9 cellular contexts compared by ENCODE assay signal in the genomic region with DNA sequence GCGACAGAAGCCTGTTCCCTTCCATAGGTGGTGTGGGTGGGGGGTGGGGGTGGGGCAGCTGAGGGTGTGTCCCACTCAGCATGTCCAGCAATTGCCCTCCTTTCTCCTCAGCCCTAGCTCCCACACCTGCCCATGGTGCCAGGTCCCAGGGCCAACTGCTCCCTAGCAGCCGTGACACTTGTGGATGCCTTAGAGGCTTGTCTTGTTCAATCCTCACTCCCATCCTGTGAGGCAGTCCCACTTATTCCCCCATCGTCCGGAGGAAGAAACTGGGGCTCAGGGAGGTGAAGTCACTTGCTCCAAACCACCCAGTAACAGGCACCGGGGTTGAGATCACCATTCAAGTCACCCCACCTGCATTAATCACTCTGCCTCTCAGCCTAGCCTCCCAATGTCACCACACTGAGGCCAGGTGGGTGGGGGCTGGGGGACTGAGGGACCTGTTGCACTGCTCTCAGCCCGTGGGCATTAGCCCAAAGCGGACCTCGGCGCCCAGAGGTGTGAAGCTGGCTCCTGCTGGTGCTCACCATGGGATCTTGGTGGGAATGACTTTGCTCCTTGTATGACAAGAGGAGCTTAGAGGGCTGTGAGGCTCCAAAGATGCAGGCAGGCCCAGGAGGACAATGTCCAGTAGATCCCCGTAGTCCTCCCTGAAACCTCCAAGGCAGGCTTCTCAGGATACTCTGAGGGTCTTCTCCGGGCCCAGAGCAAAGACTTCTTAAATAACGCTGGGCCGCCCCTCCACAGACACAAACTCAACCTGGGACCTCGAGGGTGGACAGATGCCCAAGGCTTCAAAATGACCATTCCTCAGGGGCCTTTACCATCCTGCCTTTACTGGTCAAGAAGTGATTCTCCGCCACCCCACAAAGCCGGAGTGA. TPM values are rescaled to one million over a fixed set of nuclear protein-coding genes. Genes with fewer than 3 reads are reported as not detected.
A peak's percentile ranks its signal among the peaks of the same experiment; 100 is the strongest.
DNase-seq lines count a peak whose midpoint lies in the region; ATAC-seq, FAIRE-seq and TF ChIP-seq lines count a peak whose summit lies in the region.
"Had no signal": no experiment of that assay in that cellular context is flagged by ENCODE, and none has a peak within 500 bp of the region (broad histone marks: within the 10 kb centered on the region; RNA-seq: fewer than 3 reads in every experiment).

No MANE protein-coding gene starts in this region.

- 86 to 90% (median 89%) methylated on average over 16 of the region's 16 CpGs for WGBS in ovary, 3 donors

- dilution Hi-C loops in endothelial cell of umbilical vein (cut with MboI; ENCODE audit: extremely low pct_ligation_motif_present, low sequenced_read_pairs), result no loop called here

- TF ChIP-seq CTCF in Caco-2 (IDR thresholded peaks at IDR 0.05; ENCODE audit: insufficient read depth in 1 of 2, low read depth in 1 of 2, low read length in 1 of 2, severe bottlenecking in 1 of 2, unreplicated experiment in 1 of 2), result no peak
- TF ChIP-seq CTCF in OCI-LY3 (IDR thresholded peaks at IDR 0.05; ENCODE audit: low read depth, low read length), result no peak
- no peak for TF ChIP-seq CTCF in endothelial cell of umbilical vein (IDR thresholded peaks at IDR 0.05; ENCODE audit: extremely low read depth in 1 of 2, insufficient read depth in 1 of 2, low read depth in 1 of 2, low read length in 2 of 2)
- TF ChIP-seq CTCF in ovary (IDR thresholded peaks at IDR 0.05), result no peak

- no peak for ATAC-seq in GM18519 (IDR thresholded peaks at IDR 0.05; ENCODE audit: low FRiP score, unreplicated experiment)
- ATAC-seq: mucosa of descending colon had no signal

- CTCF ChIA-PET in Caco-2 (lab: Charles Lee) (no interaction called here), endothelial cell of umbilical vein (lab: Charles Lee) (interaction anchor here (0.7 to 1.2 kb wide), 3 partner anchors 34 to 59 kb away, joined by 3 to 5 read pairs (median 3); partner anchors contain the start of gene STAB1)

- H3K9me3 ChIP-seq in Caco-2 (no peaks in the 10 kb centered on the region), OCI-LY3 (ENCODE audit: insufficient read depth, low read length) (no peaks in the 10 kb centered on the region), endothelial cell of umbilical vein (replicated peaks; ENCODE audit: control insufficient read depth, insufficient read depth, low read length) (no peaks in the 10 kb centered on the region), ovary (no peaks in the 10 kb centered on the region)
- H3K9me3 ChIP-seq: mucosa of descending colon had no signal

- peaks cover 53% of the 10 kb centered on the region for H3K36me3 Mint-ChIP-seq in Caco-2 (ENCODE audit: insufficient read depth, unreplicated experiment)

- H4K20me1 ChIP-seq in OCI-LY3 (ENCODE audit: insufficient read depth, low read length) (peaks cover 23% of the 10 kb centered on the region), endothelial cell of umbilical vein (replicated peaks; ENCODE audit: control insufficient read depth, extremely low read depth, insufficient read depth, low read length) (no peaks in the 10 kb centered on the region)

- H3K27me3 ChIP-seq in Caco-2 (replicated peaks; ENCODE audit: control insufficient read depth, insufficient read depth, low read length) (no peaks in the 10 kb centered on the region), OCI-LY3 (ENCODE audit: low read depth, low read length) (no peaks in the 10 kb centered on the region), endothelial cell of umbilical vein (ENCODE audit: control insufficient read depth in 2 of 2, insufficient read depth in 2 of 2, low read length in 2 of 2) (no peaks in the 10 kb centered on the region), ovary (no peaks in the 10 kb centered on the region)

- H3K9me1 ChIP-seq in endothelial cell of umbilical vein (replicated peaks; ENCODE audit: control insufficient read depth, extremely low read depth, insufficient read depth, low read length), result no peaks in the 10 kb centered on the region

- TF ChIP-seq POLR2A in endothelial cell of umbilical vein (IDR thresholded peaks at IDR 0.05; ENCODE audit: low read depth, low read length) (no peak), ovary (IDR thresholded peaks at IDR 0.05) (no peak)

- H3K4me2 ChIP-seq in OCI-LY3 (ENCODE audit: low read length), result peak overlapping the region; percentile 83
- H3K4me2 ChIP-seq in endothelial cell of umbilical vein (ENCODE audit: insufficient read depth, low read length), result peak overlapping the region; percentile 79

- POLR2A ChIA-PET in Caco-2 (lab: Charles Lee) (no interaction called here), endothelial cell of umbilical vein (lab: Charles Lee) (interaction anchor here (0.6 kb wide), 1 partner anchor 42 kb away, joined by 3 read pairs; no protein-coding TSS in a partner anchor)

- no peak overlapping the region for H2AFZ ChIP-seq in OCI-LY3 (ENCODE audit: low read depth, low read length)
- H2AFZ ChIP-seq in endothelial cell of umbilical vein (ENCODE audit: low read depth, low read length), result no peak overlapping the region

- H3K27ac ChIP-seq in OCI-LY3 (ENCODE audit: low read length), result no peak overlapping the region
- H3K27ac ChIP-seq in endothelial cell of umbilical vein (ENCODE audit: insufficient read depth, low read depth, low read length), result peak overlapping the region; percentile 92
- H3K27ac ChIP-seq in ovary, result peak overlapping the region in 1 of 2 donors; percentile 7

- H3K9ac ChIP-seq in OCI-LY3 (ENCODE audit: low read length) (peak overlapping the region; percentile 86), endothelial cell of umbilical vein (replicated peaks; ENCODE audit: extremely low read depth, insufficient read depth, low read length) (peak overlapping the region; percentile 95)

- FAIRE-seq in endothelial cell of umbilical vein (lab: Jason Lieb, UNC), result no peak

- H3K9me3 Mint-ChIP-seq in Caco-2 (ENCODE audit: unreplicated experiment), result no peaks in the 10 kb centered on the region

- intact Hi-C loops in Caco-2 (cut with micrococcal nuclease; ENCODE audit: unreplicated experiment) (loop anchor here (10.0 kb wide), 3 partner anchors 77 to 513 kb away; partner anchors contain the start of genes GNL3, NISCH, PBRM1 and SFMBT1), endothelial cell of umbilical vein (cut with micrococcal nuclease) (loop anchor here (1.0 kb wide), 2 partner anchors 37 to 60 kb away; partner anchors contain the start of gene STAB1), ovary (cut with DNase I) (loop anchor here in 2 of 4 donors (5.0 to 10.0 kb wide), 3 partner anchors 80 to 173 kb away; partner anchors contain the start of genes GLT8D1 (in 1 of the 2), GNL3 (in 1 of the 2), PBRM1 (in 1 of the 2) and SPCS1 (in 1 of the 2))

- TF ChIP-seq EP300 in ovary (IDR thresholded peaks at IDR 0.05), result no peak

- H3K27me3 Mint-ChIP-seq in Caco-2 (ENCODE audit: insufficient read depth, unreplicated experiment), result no peaks in the 10 kb centered on the region

- peaks cover 12% of the 10 kb centered on the region for H3K4me1 Mint-ChIP-seq in Caco-2 (ENCODE audit: low read depth, unreplicated experiment)

- H3K4me3 ChIP-seq in Caco-2 (ENCODE audit: low read depth, low read length) (peak overlapping the region; percentile 95), OCI-LY3 (ENCODE audit: low read length) (peak overlapping the region; percentile 90), endothelial cell of umbilical vein (replicated peaks in 1 of 3; ENCODE audit: insufficient read depth in 1 of 3, low read depth in 1 of 3, low read length in 3 of 3) (peak overlapping the region in 2 of 3 experiments; percentile 71 to 90), ovary (no peak overlapping the region)
- H3K4me3 ChIP-seq: mucosa of descending colon had no signal

- H3K4me3 Mint-ChIP-seq in Caco-2 (ENCODE audit: unreplicated experiment), result peak overlapping the region; percentile 77

- BruUV-seq in Caco-2 (replicated peaks; lab: Mats Ljungman, UMichigan) (TSS peak; percentile 28), endothelial cell of umbilical vein (replicated peaks; lab: Mats Ljungman, UMichigan) (TSS peak; percentile 56)

- H3K27ac Mint-ChIP-seq in Caco-2 (ENCODE audit: unreplicated experiment), result no peak overlapping the region

- peaks cover 38% of the 10 kb centered on the region for H3K79me2 ChIP-seq in OCI-LY3 (ENCODE audit: low read length)
- H3K79me2 ChIP-seq in endothelial cell of umbilical vein (ENCODE audit: control insufficient read depth, insufficient read depth, low read length), result peaks cover 42% of the 10 kb centered on the region

- H3K36me3 ChIP-seq in Caco-2 (ENCODE audit: control insufficient read depth, insufficient read depth, low read length) (peaks cover 3% of the 10 kb centered on the region), OCI-LY3 (replicated peaks; ENCODE audit: low read depth, low read length) (peaks cover 18% of the 10 kb centered on the region), endothelial cell of umbilical vein (ENCODE audit: control insufficient read depth in 2 of 2, extremely low read depth in 1 of 2, insufficient read depth in 2 of 2, low read length in 2 of 2) (peaks cover 0 to 23% of the 10 kb centered on the region in 2 experiments), ovary (no peaks in the 10 kb centered on the region)

- peaks cover 25% of the 10 kb centered on the region for H3K4me1 ChIP-seq in Caco-2
- H3K4me1 ChIP-seq in OCI-LY3 (ENCODE audit: low read length), result peaks cover 21% of the 10 kb centered on the region
- H3K4me1 ChIP-seq in endothelial cell of umbilical vein (ENCODE audit: control insufficient read depth, extremely low read depth, insufficient read depth, low read length), result peaks cover 41% of the 10 kb centered on the region
- H3K4me1 ChIP-seq in ovary (ENCODE audit: insufficient read depth), result peaks cover 16% of the 10 kb centered on the region

- DNase-seq in Caco-2, result no peak
- DNase-seq in endothelial cell of umbilical vein (ENCODE audit: low read depth, low spot score), result no peak
- peak in 4 of 5 donors; percentile 12 to 45 (median 32) for DNase-seq in ovary
- DNase-seq in RPMI8226, result no peak
- DNase-seq in NOMO-1 treated with dmso at 0.1 percent for 144 hours (lab: John Stamatoyannopoulos, UW; ENCODE audit: unreplicated experiment), result no peak
- DNase-seq in NCI-H1436 treated with DMSO at 0.1 percent for 48 hours (lab: John Stamatoyannopoulos, UW), result no peak

RNA-seq across cellular contexts. Expression of gene NT5DC2, which starts 1.8 kb away (rescaled TPM):
- 212 and 214 TPM in 2 replicates for total RNA-seq in Caco-2 (2022)
- total RNA-seq in endothelial cell of umbilical vein, result 298 and 327 TPM in 2 replicates
- 402 and 516 TPM in 2 replicates for polyA plus RNA-seq in endothelial cell of umbilical vein
- polyA plus RNA-seq in endothelial cell of umbilical vein (2011; cell fraction: cytosol; rRNA removed), result 255 and 292 TPM in 2 replicates
- 357 and 428 TPM in 2 replicates for polyA plus RNA-seq in endothelial cell of umbilical vein (2011; cell fraction: nucleus; rRNA removed)
- polyA plus RNA-seq in endothelial cell of umbilical vein (2012), result 145 and 210 TPM in 2 replicates
- 347 and 373 TPM in 2 replicates for polyA minus RNA-seq in endothelial cell of umbilical vein
- 52.0 TPM for polyA minus RNA-seq in endothelial cell of umbilical vein (2011; cell fraction: cytosol; rRNA and poly(A)+ RNA removed)
- polyA minus RNA-seq in endothelial cell of umbilical vein (2011; cell fraction: nucleus; rRNA and poly(A)+ RNA removed), result 114 and 115 TPM in 2 replicates
- 10 to 100 TPM; 19.6 to 76.6 (median 51.9) TPM for total RNA-seq in ovary
- polyA plus RNA-seq in ovary, result 100 to 1,000 TPM in 1 of 2 donors, 10 to 100 TPM in 1; 46.6 to 129 TPM

RNA-seq across cellular contexts. Expression of gene UQCC5, which starts 4.5 kb away (rescaled TPM):
- total RNA-seq in Caco-2 (2022) (35.0 and 38.6 TPM in 2 replicates), endothelial cell of umbilical vein (22.6 and 34.6 TPM in 2 replicates), ovary (10 to 100 TPM in 6 of 7 donors, 1 to 10 TPM in 1; 1.4 to 44.7 (median 27.4) TPM)
- polyA plus RNA-seq in endothelial cell of umbilical vein (9.9 and 28.2 TPM in 2 replicates), ovary (10 to 100 TPM in 1 of 2 donors, 1 to 10 TPM in 1; 7.7 to 53.0 TPM)
- 28.9 and 42.1 TPM in 2 replicates for polyA plus RNA-seq in endothelial cell of umbilical vein (2011; cell fraction: cytosol; rRNA removed)
- polyA plus RNA-seq in endothelial cell of umbilical vein (2011; cell fraction: nucleus; rRNA removed), result 2.6 and 33.3 TPM in 2 replicates
- 45.1 and 51.6 TPM in 2 replicates for polyA plus RNA-seq in endothelial cell of umbilical vein (2012)
- 7.4 and 8.1 TPM in 2 replicates for polyA minus RNA-seq in endothelial cell of umbilical vein
- 15.5 TPM for polyA minus RNA-seq in endothelial cell of umbilical vein (2011; cell fraction: cytosol; rRNA and poly(A)+ RNA removed)
- polyA minus RNA-seq in endothelial cell of umbilical vein (2011; cell fraction: nucleus; rRNA and poly(A)+ RNA removed), result 5.8 and 6.4 TPM in 2 replicates

RNA-seq across cellular contexts. Expression of gene STAB1, which starts 36.7 kb away (rescaled TPM):
- 0.39 and 0.63 TPM in 2 replicates for total RNA-seq in Caco-2 (2022)
- total RNA-seq in endothelial cell of umbilical vein, result 340 and 369 TPM in 2 replicates
- polyA plus RNA-seq in endothelial cell of umbilical vein, result 369 and 413 TPM in 2 replicates
- 195 and 214 TPM in 2 replicates for polyA plus RNA-seq in endothelial cell of umbilical vein (2011; cell fraction: cytosol; rRNA removed)
- polyA plus RNA-seq in endothelial cell of umbilical vein (2011; cell fraction: nucleus; rRNA removed), result 2,566 and 2,674 TPM in 2 replicates
- 262 and 312 TPM in 2 replicates for polyA plus RNA-seq in endothelial cell of umbilical vein (2012)
- 291 and 381 TPM in 2 replicates for polyA minus RNA-seq in endothelial cell of umbilical vein
- not detected for polyA minus RNA-seq in endothelial cell of umbilical vein (2011; cell fraction: cytosol; rRNA and poly(A)+ RNA removed)
- 622 and 778 TPM in 2 replicates for polyA minus RNA-seq in endothelial cell of umbilical vein (2011; cell fraction: nucleus; rRNA and poly(A)+ RNA removed)
- total RNA-seq in ovary, result 100 to 1,000 TPM in 2 of 7 donors, 10 to 100 TPM in 5; 31.3 to 114 (median 47.5) TPM
- 10 to 100 TPM; 21.4 to 50.7 TPM for polyA plus RNA-seq in ovary

Comparison
In these comparisons a context has a peak if more than half of its experiments do, and no peak if none do; other contexts are left out.
1. DNase-seq: peak in ovary (4 of 5); none in Caco-2 (0 of 2), endothelial cell of umbilical vein (single experiment), RPMI8226 (single experiment), NOMO-1 treated with dmso at 0.1 percent for 144 hours (single experiment) and NCI-H1436 treated with DMSO at 0.1 percent for 48 hours (single experiment).
2. RNA of gene STAB1, which starts 36.7 kb away (total RNA-seq): 340 to 369 TPM in endothelial cell of umbilical vein and 31.3 to 114 TPM in ovary; 0.39 to 0.63 TPM in Caco-2; every median in the first group is over 10 times any median in the second.